1 cellular context compared by ENCODE assay signal in the genomic region with DNA sequence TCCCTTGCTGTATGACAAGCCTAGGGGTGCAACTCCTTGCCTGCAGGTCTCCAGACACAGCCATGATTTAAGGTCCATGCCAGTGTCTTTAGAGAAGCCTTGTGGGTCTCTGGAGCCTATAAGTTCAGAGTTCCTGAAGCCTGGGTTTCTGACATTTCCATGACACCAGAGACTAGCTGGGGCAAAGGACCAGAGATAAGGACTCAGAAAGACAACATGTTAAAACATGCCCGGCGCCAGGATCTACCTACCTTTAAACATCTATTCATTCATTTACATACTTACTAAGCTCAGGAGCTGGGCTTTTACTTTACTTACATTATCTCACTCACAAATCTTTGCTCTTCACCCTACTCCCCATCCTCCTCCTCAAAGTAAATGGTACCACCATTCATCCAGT.
TF ChIP-seq lines count a peak whose summit lies in the region.

No MANE protein-coding gene starts in this region.

TF ChIP-seq in IMR-90, 13 proteins besides CTCF, POLR2A, EP300 and RAD21:
- TF ChIP-seq MAFK (IDR thresholded peaks at IDR 0.05; ENCODE audit: low read depth, low read length) (no peak), BHLHE40 (IDR thresholded peaks at IDR 0.05; ENCODE audit: low read depth, low read length) (no peak), NFE2L2 (IDR thresholded peaks at IDR 0.05; ENCODE audit: low read depth, low read length) (no peak)
TF ChIP-seq in IMR-90: peak in this region for 0.
